In the genomic region with DNA sequence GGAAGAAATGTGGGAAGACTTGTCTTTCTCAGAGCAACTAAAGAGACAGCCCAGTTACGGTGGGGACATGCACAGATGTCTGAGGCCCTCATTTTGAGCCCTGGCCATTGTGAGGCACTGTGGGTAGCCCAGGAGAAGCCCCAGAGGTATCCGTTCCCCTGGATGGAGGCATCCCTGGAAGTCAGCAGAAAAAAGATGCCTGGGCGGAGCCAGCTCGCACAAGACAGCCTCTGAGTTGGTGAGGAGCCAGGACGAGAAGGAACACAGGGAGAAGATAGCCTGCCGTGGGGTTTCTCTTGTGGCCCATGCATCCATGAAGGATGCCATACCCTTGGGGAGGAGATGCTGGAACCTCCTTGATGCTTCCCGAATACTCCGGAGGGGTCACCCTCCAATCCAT, we compare ENCODE assay signal across 25 cellular contexts. TPM values are rescaled to one million over a fixed set of nuclear protein-coding genes. Genes with fewer than 3 reads are reported as not detected.
DNase-seq lines count a peak whose midpoint lies in the region; ATAC-seq and TF ChIP-seq lines count a peak whose summit lies in the region.
"Had no signal": no experiment of that assay in that cellular context is flagged by ENCODE, and none has a peak within 500 bp of the region (broad histone marks: within the 10 kb centered on the region; RNA-seq: fewer than 3 reads in every experiment).

No MANE protein-coding gene starts in this region.

- peak overlapping the region; percentile 47 for H3K9ac ChIP-seq in muscle layer of colon (ENCODE audit: low read length)

- H3K4me1 ChIP-seq in muscle layer of colon (ENCODE audit: insufficient read depth, low read length): peaks cover 44% of the 10 kb centered on the region
- H3K4me1 ChIP-seq in sigmoid colon: peaks cover 0 to 59% (median 36%) of the 10 kb centered on the region in 4 donors
- H3K4me1 ChIP-seq in transverse colon: peaks cover 11 to 18% (median 15%) of the 10 kb centered on the region in 4 donors
- H3K4me1 ChIP-seq in psoas muscle: peaks cover 14% of the 10 kb centered on the region

- H3K27ac ChIP-seq in muscle layer of colon (ENCODE audit: low read depth, low read length) (peak overlapping the region; percentile 93), sigmoid colon (peak overlapping the region; percentile 78 to 91 (median 85)), transverse colon (peak overlapping the region; percentile 50 to 81 (median 70)), psoas muscle (no peak overlapping the region)

- H3K9me3 Mint-ChIP-seq in activated naive CD8-positive, alpha-beta T cell (ENCODE audit: low read depth): no peaks in the 10 kb centered on the region
- no peaks in the 10 kb centered on the region for H3K9me3 Mint-ChIP-seq in activated naive CD8-positive, alpha-beta T cell treated with anti-CD3 and anti-CD28 coated beads, Interleukin-2, amount 50 U/mL, for 24 hours
- no peaks in the 10 kb centered on the region for H3K9me3 Mint-ChIP-seq in activated T-helper 1 cell treated with anti-CD3 and anti-CD28 coated beads, Interleukin-12 subunit alpha, Interleukin-12 subunit beta, Interleukin-2, Interleukin-4 antibody, amounts not matched to agents 30 ng/mL and 10 ng/mL and 1 ng/mL, durations not matched to agents 14 hours and 24 hours and 36 hours
- H3K9me3 Mint-ChIP-seq: activated CD8-positive, alpha-beta T cell treated with anti-CD3 and anti-CD28 coated beads for 36 hours; CD4-positive, alpha-beta T cell; stimulated activated memory B cell treated with anti-CD40 and anti-IgM and Interleukin-4, amounts not matched to agents 10 μg/mL and 1 μg/mL and 100 μg/mL, for 72 hours had no signal

- no peaks in the 10 kb centered on the region for H3K9me3 ChIP-seq in muscle layer of colon (ENCODE audit: low read length)
- no peaks in the 10 kb centered on the region for H3K9me3 ChIP-seq in sigmoid colon
- H3K9me3 ChIP-seq in transverse colon: no peaks in the 10 kb centered on the region
- no peaks in the 10 kb centered on the region for H3K9me3 ChIP-seq in psoas muscle
- H3K9me3 ChIP-seq: right atrium auricular region had no signal

- TF ChIP-seq EP300 in sigmoid colon (IDR thresholded peaks at IDR 0.05): no peak
- TF ChIP-seq EP300 in transverse colon (IDR thresholded peaks at IDR 0.05; ENCODE audit: low read depth): no peak

- H3K36me3 ChIP-seq in muscle layer of colon (ENCODE audit: insufficient read depth, low read length): no peaks in the 10 kb centered on the region
- H3K36me3 ChIP-seq in sigmoid colon: no peaks in the 10 kb centered on the region
- no peaks in the 10 kb centered on the region for H3K36me3 ChIP-seq in transverse colon
- H3K36me3 ChIP-seq in psoas muscle (ENCODE audit: insufficient read depth in 1 of 2, low read depth in 1 of 2): no peaks in the 10 kb centered on the region
- H3K36me3 ChIP-seq: right atrium auricular region had no signal

- peak overlapping the region in 1 of 2 donors; percentile 54 for H3K4me3 ChIP-seq in muscle layer of colon (ENCODE audit: low read depth in 1 of 2, low read length in 2 of 2)
- no peak overlapping the region for H3K4me3 ChIP-seq in sigmoid colon
- H3K4me3 ChIP-seq in transverse colon: no peak overlapping the region
- no peak overlapping the region for H3K4me3 ChIP-seq in psoas muscle
- H3K4me3 ChIP-seq: lung, right atrium auricular region had no signal

- no peaks in the 10 kb centered on the region for H3K27me3 ChIP-seq in muscle layer of colon (ENCODE audit: control insufficient read depth in 1 of 2, insufficient read depth in 2 of 2, low read length in 2 of 2)
- no peaks in the 10 kb centered on the region for H3K27me3 ChIP-seq in sigmoid colon
- no peaks in the 10 kb centered on the region for H3K27me3 ChIP-seq in transverse colon
- H3K27me3 ChIP-seq in psoas muscle (ENCODE audit: insufficient read depth in 3 of 3, low read length in 2 of 3): no peaks in the 10 kb centered on the region
- H3K27me3 ChIP-seq: right atrium auricular region had no signal

- peaks cover 39% of the 10 kb centered on the region for H3K4me1 Mint-ChIP-seq in activated naive CD8-positive, alpha-beta T cell (ENCODE audit: low read depth)
- peaks cover 33% of the 10 kb centered on the region for H3K4me1 Mint-ChIP-seq in activated naive CD8-positive, alpha-beta T cell treated with anti-CD3 and anti-CD28 coated beads, Interleukin-2, amount 50 U/mL, for 24 hours
- peaks cover 16% of the 10 kb centered on the region for H3K4me1 Mint-ChIP-seq in activated T-helper 1 cell treated with anti-CD3 and anti-CD28 coated beads, Interleukin-12 subunit alpha, Interleukin-12 subunit beta, Interleukin-2, Interleukin-4 antibody, amounts not matched to agents 30 ng/mL and 10 ng/mL and 1 ng/mL, durations not matched to agents 14 hours and 24 hours and 36 hours (ENCODE audit: low read depth)
- H3K4me1 Mint-ChIP-seq: stimulated activated memory B cell treated with anti-CD40 and anti-IgM and Interleukin-4, amounts not matched to agents 10 μg/mL and 1 μg/mL and 100 μg/mL, for 72 hours had no signal

- H3K27ac Mint-ChIP-seq in activated naive CD8-positive, alpha-beta T cell: peak overlapping the region; percentile 58
- no peak overlapping the region for H3K27ac Mint-ChIP-seq in activated naive CD8-positive, alpha-beta T cell treated with anti-CD3 and anti-CD28 coated beads, Interleukin-2, amount 50 U/mL, for 24 hours
- H3K27ac Mint-ChIP-seq in activated T-helper 1 cell treated with anti-CD3 and anti-CD28 coated beads, Interleukin-12 subunit alpha, Interleukin-12 subunit beta, Interleukin-2, Interleukin-4 antibody, amounts not matched to agents 30 ng/mL and 10 ng/mL and 1 ng/mL, durations not matched to agents 14 hours and 24 hours and 36 hours: no peak overlapping the region
- H3K27ac Mint-ChIP-seq: activated CD8-positive, alpha-beta T cell treated with anti-CD3 and anti-CD28 coated beads for 36 hours; CD4-positive, alpha-beta T cell; stimulated activated memory B cell treated with anti-CD40 and anti-IgM and Interleukin-4, amounts not matched to agents 10 μg/mL and 1 μg/mL and 100 μg/mL, for 72 hours had no signal

- 74 to 86% methylated on average over 8 of the region's 8 CpGs for WGBS in sigmoid colon, 2 donors
- 72 to 89% methylated on average over 4 to 8 of the region's 8 CpGs for WGBS in transverse colon (ENCODE audit: low coverage in 1 of 2), 2 donors
- WGBS in psoas muscle, 3 donors: 76 to 86% (median 78%) methylated on average over 8 of the region's 8 CpGs

- intact Hi-C loops in sigmoid colon (cut with DNase I): loop anchor here (1.0 to 2.0 kb wide), 2 partner anchors 18 to 57 kb away; no protein-coding TSS in a partner anchor
- intact Hi-C loops in transverse colon (cut with DNase I; ENCODE audit: low total_unique reads): no loop called here
- intact Hi-C loops in psoas muscle (cut with DNase I): no loop called here
- intact Hi-C loops in activated T-helper 1 cell treated with anti-CD3 and anti-CD28 coated beads, Interleukin-12 subunit alpha, Interleukin-12 subunit beta, Interleukin-2, Interleukin-4 antibody, amounts not matched to agents 30 ng/mL and 10 ng/mL and 1 ng/mL, durations not matched to agents 14 hours and 24 hours and 36 hours (cut with micrococcal nuclease): no loop called here

- no peak overlapping the region for H3K4me3 Mint-ChIP-seq in activated naive CD8-positive, alpha-beta T cell
- H3K4me3 Mint-ChIP-seq in activated naive CD8-positive, alpha-beta T cell treated with anti-CD3 and anti-CD28 coated beads, Interleukin-2, amount 50 U/mL, for 24 hours: no peak overlapping the region
- no peak overlapping the region for H3K4me3 Mint-ChIP-seq in activated T-helper 1 cell treated with anti-CD3 and anti-CD28 coated beads, Interleukin-12 subunit alpha, Interleukin-12 subunit beta, Interleukin-2, Interleukin-4 antibody, amounts not matched to agents 30 ng/mL and 10 ng/mL and 1 ng/mL, durations not matched to agents 14 hours and 24 hours and 36 hours
- H3K4me3 Mint-ChIP-seq: activated CD8-positive, alpha-beta T cell treated with anti-CD3 and anti-CD28 coated beads for 36 hours; CD4-positive, alpha-beta T cell; stimulated activated memory B cell treated with anti-CD40 and anti-IgM and Interleukin-4, amounts not matched to agents 10 μg/mL and 1 μg/mL and 100 μg/mL, for 72 hours had no signal

- H3K36me3 Mint-ChIP-seq in activated naive CD8-positive, alpha-beta T cell: no peaks in the 10 kb centered on the region
- H3K36me3 Mint-ChIP-seq in activated naive CD8-positive, alpha-beta T cell treated with anti-CD3 and anti-CD28 coated beads, Interleukin-2, amount 50 U/mL, for 24 hours (ENCODE audit: low read depth): no peaks in the 10 kb centered on the region
- no peaks in the 10 kb centered on the region for H3K36me3 Mint-ChIP-seq in activated T-helper 1 cell treated with anti-CD3 and anti-CD28 coated beads, Interleukin-12 subunit alpha, Interleukin-12 subunit beta, Interleukin-2, Interleukin-4 antibody, amounts not matched to agents 30 ng/mL and 10 ng/mL and 1 ng/mL, durations not matched to agents 14 hours and 24 hours and 36 hours (ENCODE audit: low read depth)
- H3K36me3 Mint-ChIP-seq: stimulated activated memory B cell treated with anti-CD40 and anti-IgM and Interleukin-4, amounts not matched to agents 10 μg/mL and 1 μg/mL and 100 μg/mL, for 72 hours had no signal

- no peak for TF ChIP-seq CTCF in sigmoid colon (IDR thresholded peaks at IDR 0.05)
- no peak for TF ChIP-seq CTCF in transverse colon (IDR thresholded peaks at IDR 0.05)
- TF ChIP-seq CTCF in psoas muscle (IDR thresholded peaks at IDR 0.05): no peak

- no peak for ATAC-seq in activated naive CD8-positive, alpha-beta T cell treated with anti-CD3 and anti-CD28 coated beads, Interleukin-2, amount 50 U/mL, for 24 hours
- no peak for ATAC-seq in psoas muscle
- ATAC-seq: activated CD8-positive, alpha-beta T cell treated with anti-CD3 and anti-CD28 coated beads for 36 hours; SK-N-SH treated with all-trans-retinoic acid at 6 μM for 48 hours; stimulated activated memory B cell treated with anti-CD40 and anti-IgM and Interleukin-4, amounts not matched to agents 10 μg/mL and 1 μg/mL and 100 μg/mL, for 72 hours had no signal

- in situ Hi-C loops in transverse colon (cut with MboI; ENCODE audit: low pct_ligation_motif_present in 1 of 4, low pct_unique_long_range_greater_than_20kb in 1 of 4, low sequenced_read_pairs in 3 of 4): no loop called here

- no peak for DNase-seq in activated naive CD8-positive, alpha-beta T cell treated with anti-CD3 and anti-CD28 coated beads, Interleukin-2, amount 50 U/mL, for 24 hours
- DNase-seq in sigmoid colon (peak; percentile 87), transverse colon (no peak), NCI-H1105 treated with DMSO at 0.1 percent for 48 hours (lab: John Stamatoyannopoulos, UW) (no peak), psoas muscle (no peak)
- no peak for DNase-seq in activated T-helper 1 cell treated with anti-CD3 and anti-CD28 coated beads, Interleukin-12 subunit alpha, Interleukin-12 subunit beta, Interleukin-2, Interleukin-4 antibody, amounts not matched to agents 30 ng/mL and 10 ng/mL and 1 ng/mL, durations not matched to agents 14 hours and 24 hours and 36 hours (ENCODE audit: low spot score)
- DNase-seq: activated CD8-positive, alpha-beta T cell treated with anti-CD3 and anti-CD28 coated beads for 36 hours; activated effector memory CD4-positive, alpha-beta T cell treated with Interleukin-2 at 50 U/mL for 16 hours; CD4-positive, alpha-beta T cell; kidney glomerular epithelial cell; NCI-H1694 treated with DMSO at 0.1 percent for 48 hours; NCI-H2171 treated with DMSO at 0.1 percent for 48 hours; NCI-H524 treated with DMSO at 0.1 percent for 48 hours; PC-3; stimulated activated CD4-positive, alpha-beta T cell treated with anti-CD3 and anti-CD28 coated beads, Interleukin-12 subunit alpha, Interleukin-12 subunit beta, amount 100 ng/mL, for 4 hours; stimulated activated CD4-positive, alpha-beta T cell treated with anti-CD3 and anti-CD28 coated beads, Interleukin-4, amount 100 ng/mL, for 24 hours; T-helper 2 cell had no signal

- no peaks in the 10 kb centered on the region for H3K27me3 Mint-ChIP-seq in activated naive CD8-positive, alpha-beta T cell
- H3K27me3 Mint-ChIP-seq in activated naive CD8-positive, alpha-beta T cell treated with anti-CD3 and anti-CD28 coated beads, Interleukin-2, amount 50 U/mL, for 24 hours: no peaks in the 10 kb centered on the region
- peaks cover 15% of the 10 kb centered on the region for H3K27me3 Mint-ChIP-seq in activated T-helper 1 cell treated with anti-CD3 and anti-CD28 coated beads, Interleukin-12 subunit alpha, Interleukin-12 subunit beta, Interleukin-2, Interleukin-4 antibody, amounts not matched to agents 30 ng/mL and 10 ng/mL and 1 ng/mL, durations not matched to agents 14 hours and 24 hours and 36 hours (ENCODE audit: insufficient read depth)
- H3K27me3 Mint-ChIP-seq: activated CD8-positive, alpha-beta T cell treated with anti-CD3 and anti-CD28 coated beads for 36 hours; CD4-positive, alpha-beta T cell had no signal

- TF ChIP-seq POLR2A in sigmoid colon (IDR thresholded peaks at IDR 0.05): no peak
- no peak for TF ChIP-seq POLR2A in transverse colon (IDR thresholded peaks at IDR 0.05)

RNA-seq across cellular contexts. Expression of a gene that starts 56.9 kb away (rescaled TPM):
- total RNA-seq in sigmoid colon (10 to 100 TPM; 57.1 to 90.1 (median 68.9) TPM), transverse colon (10 to 100 TPM in 3 of 4 donors, 1 to 10 TPM in 1; 3.6 to 23.9 (median 17.4) TPM), psoas muscle (10 to 100 TPM in 3 of 4 donors, 1 to 10 TPM in 1; 9.5 to 10.8 (median 10.2) TPM)
- polyA plus RNA-seq in sigmoid colon (10 to 100 TPM in 1 of 3 donors, 1 to 10 TPM in 2; 3.6 to 21.3 (median 7.9) TPM), psoas muscle (1 to 10 TPM; 4.1 to 8.3 (median 6.0) TPM)
- 18.7 and 20.6 TPM in 2 replicates for total RNA-seq in activated T-helper 1 cell treated with anti-CD3 and anti-CD28 coated beads, Interleukin-12 subunit alpha, Interleukin-12 subunit beta, Interleukin-2, Interleukin-4 antibody, amounts not matched to agents 30 ng/mL and 10 ng/mL and 1 ng/mL, durations not matched to agents 14 hours and 24 hours and 36 hours

RNA-seq across cellular contexts. Expression of a gene that starts 59.6 kb away (rescaled TPM):
- total RNA-seq in sigmoid colon: 1 to 10 TPM in 3 of 4 donors, under 1 TPM in 1; 0.36 to 2.5 (median 1.9) TPM
- polyA plus RNA-seq in sigmoid colon: 1 to 10 TPM in 1 of 3 donors, under 1 TPM in 1, not detected in 1; 0.51 to 1.2 TPM
- total RNA-seq in transverse colon: not detected
- not detected for total RNA-seq in psoas muscle
- under 1 TPM; 0.06 to 0.49 (median 0.16) TPM for polyA plus RNA-seq in psoas muscle
- total RNA-seq in activated T-helper 1 cell treated with anti-CD3 and anti-CD28 coated beads, Interleukin-12 subunit alpha, Interleukin-12 subunit beta, Interleukin-2, Interleukin-4 antibody, amounts not matched to agents 30 ng/mL and 10 ng/mL and 1 ng/mL, durations not matched to agents 14 hours and 24 hours and 36 hours: not detected in 2 replicates
- total RNA-seq: epithelial cell of proximal tubule, HepG2, PC-3, right atrium auricular region had no signal
- polyA plus RNA-seq: HepG2 had no signal
